In genomic region chr3:55014081-55014480, GRCh38 we compare ENCODE assay signal across 16 cellular contexts.
"Had no signal": no experiment of that assay in that cellular context is flagged by ENCODE, and none has a peak within 500 bp of the region (broad histone marks: within the 10 kb centered on the region; RNA-seq: fewer than 3 reads in every experiment).

No MANE protein-coding gene starts in this region.

- H3K27ac Mint-ChIP-seq: activated CD4-positive, alpha-beta T cell treated with anti-CD3 and anti-CD28 coated beads, Interleukin-2, amount 10 ng/mL, durations not matched to agents 7 days and 5 days; activated naive CD4-positive, alpha-beta T cell treated with anti-CD3 and anti-CD28 coated beads, Interleukin-2, amount 50 U/mL, for 72 hours; nephron had no signal

- H3K27ac ChIP-seq: adrenal gland, colonic mucosa, left lung, thyroid gland had no signal

- H3K27me3 ChIP-seq: adrenal gland, colonic mucosa, left lung, thyroid gland had no signal

- H3K9me3 Mint-ChIP-seq: activated CD4-positive, alpha-beta T cell treated with anti-CD3 and anti-CD28 coated beads, Interleukin-2, amount 10 ng/mL, durations not matched to agents 7 days and 5 days; nephron had no signal

- H3K4me1 Mint-ChIP-seq: activated CD4-positive, alpha-beta T cell treated with anti-CD3 and anti-CD28 coated beads, Interleukin-2, amount 10 ng/mL, durations not matched to agents 7 days and 5 days; central memory CD8-positive, alpha-beta T cell; nephron had no signal

- H3K4me3 Mint-ChIP-seq: activated CD4-positive, alpha-beta T cell treated with anti-CD3 and anti-CD28 coated beads, Interleukin-2, amount 10 ng/mL, durations not matched to agents 7 days and 5 days; central memory CD8-positive, alpha-beta T cell; nephron had no signal

- H3K4me1 ChIP-seq: adrenal gland, colonic mucosa, left lung, thyroid gland had no signal

- ATAC-seq: activated naive CD4-positive, alpha-beta T cell treated with anti-CD3 and anti-CD28 coated beads, Interleukin-2, amount 50 U/mL, for 72 hours; left lung had no signal

- DNase-seq: activated CD4-positive, alpha-beta T cell treated with anti-CD3 and anti-CD28 coated beads, Interleukin-2, amount 10 ng/mL, durations not matched to agents 7 days and 5 days; activated CD8-positive, alpha-beta memory T cell treated with anti-CD3 and anti-CD28 coated beads for 24 hours; activated CD8-positive, alpha-beta memory T cell treated with anti-CD3 and anti-CD28 coated beads, Interleukin-2, amount 50 U/mL, for 48 hours; activated gamma-delta T cell treated with Interleukin-2 at 50 U/mL for 16 hours; activated T-cell treated with anti-CD3 and anti-CD28 coated beads, Interleukin-2, amount 50 U/mL, for 48 hours; adrenal gland; colonic mucosa; left lung; midbrain; stimulated activated CD4-positive, alpha-beta T cell treated with anti-CD3 and anti-CD28 coated beads, Interleukin-2, amount 100 ng/mL, for 24 hours; stimulated activated naive CD4-positive, alpha-beta T cell treated with Interleukin-2 at 50 U/mL for 16 hours; T1000; thyroid gland had no signal

- H3K36me3 Mint-ChIP-seq: activated naive CD4-positive, alpha-beta T cell treated with anti-CD3 and anti-CD28 coated beads, Interleukin-2, amount 50 U/mL, for 72 hours had no signal

- H3K27me3 Mint-ChIP-seq: activated CD4-positive, alpha-beta T cell treated with anti-CD3 and anti-CD28 coated beads, Interleukin-2, amount 10 ng/mL, durations not matched to agents 7 days and 5 days; central memory CD8-positive, alpha-beta T cell had no signal

- H3K9me3 ChIP-seq: adrenal gland, colonic mucosa, left lung, thyroid gland had no signal
